Comparison of ENCODE assay signal across 21 cellular contexts in the genomic region with DNA sequence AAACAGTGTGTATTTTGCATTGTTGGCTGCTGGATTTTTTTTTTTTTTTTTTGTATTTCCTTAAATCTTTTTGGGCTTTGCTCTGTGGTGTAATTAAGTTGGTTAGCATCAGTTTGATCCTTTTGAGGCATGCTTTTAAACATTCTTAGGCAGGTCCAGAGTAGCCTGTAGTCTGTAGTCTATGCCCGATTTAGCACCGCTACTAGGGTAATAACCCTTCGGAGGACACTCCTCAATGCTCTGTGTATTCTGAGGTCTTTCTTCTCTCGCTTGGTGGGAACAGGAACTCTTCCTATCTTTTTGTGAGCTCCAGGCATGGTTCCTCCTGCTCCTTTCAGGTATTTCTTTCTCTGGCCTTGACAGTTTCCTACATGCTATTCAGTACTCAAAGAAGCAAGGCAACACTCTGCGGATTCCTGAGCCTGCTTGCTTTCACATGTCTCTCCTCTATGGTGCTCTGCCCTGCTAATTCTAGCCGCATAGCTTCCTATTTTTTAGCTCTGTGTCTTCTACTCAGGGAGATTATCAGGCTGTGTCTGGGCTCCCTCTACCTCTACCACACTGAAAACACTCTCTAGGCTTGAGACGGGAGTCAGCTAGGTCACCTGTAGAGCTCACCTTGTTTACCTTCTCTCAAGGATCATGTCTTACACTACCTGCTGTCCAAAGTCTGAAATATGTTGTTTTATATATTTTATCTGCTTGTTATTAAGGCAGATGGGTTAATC.
DNase-seq lines count a peak whose midpoint lies in the region; ATAC-seq and TF ChIP-seq lines count a peak whose summit lies in the region.
"Had no signal": no experiment of that assay in that cellular context is flagged by ENCODE, and none has a peak within 500 bp of the region (broad histone marks: within the 10 kb centered on the region; RNA-seq: fewer than 3 reads in every experiment).

No MANE protein-coding gene starts in this region.

- no peak overlapping the region for H2AK5ac ChIP-seq in mesendoderm (ENCODE audit: low read length)

- H3K36me3 ChIP-seq in heart left ventricle (no peaks in the 10 kb centered on the region), mesendoderm (ENCODE audit: control insufficient read depth, insufficient read depth, low read length) (no peaks in the 10 kb centered on the region)

- no peaks in the 10 kb centered on the region for H3K79me1 ChIP-seq in mesendoderm (ENCODE audit: low read length)

- TF ChIP-seq POLR2A in heart left ventricle (IDR thresholded peaks at IDR 0.05): no peak

- no peak overlapping the region for H2BK15ac ChIP-seq in mesendoderm (replicated peaks; ENCODE audit: low read depth)

- H3K4me1 ChIP-seq in heart left ventricle: peaks cover 0 to 27% (median 10%) of the 10 kb centered on the region in 12 donors
- no peaks in the 10 kb centered on the region for H3K4me1 ChIP-seq in mesendoderm (ENCODE audit: control insufficient read depth, low read depth, low read length)

- H3K9me3 ChIP-seq in heart left ventricle: no peaks in the 10 kb centered on the region

- no peak overlapping the region for H4K5ac ChIP-seq in mesendoderm (ENCODE audit: low read length)

- H3K27ac ChIP-seq in VCaP (no peak overlapping the region), heart left ventricle (peak overlapping the region in 8 of 12 donors; percentile 53 to 85 (median 59)), mesendoderm (ENCODE audit: low read depth, low read length) (no peak overlapping the region)
- H3K27ac ChIP-seq: dorsolateral prefrontal cortex had no signal

- H2BK120ac ChIP-seq in mesendoderm (ENCODE audit: low read depth, low read length): no peak overlapping the region

- peak; percentile 23 for DNase-seq in DMS153 (lab: John Stamatoyannopoulos, UW)
- no peak for DNase-seq in heart left ventricle
- DNase-seq in mesendoderm: peak; percentile 23
- no peak for DNase-seq in epidermal melanocyte (ENCODE audit: insufficient read length, low spot score)
- no peak for DNase-seq in NCI-H2171 treated with DMSO at 0.1 percent for 48 hours (lab: John Stamatoyannopoulos, UW)
- DNase-seq: activated CD8-positive, alpha-beta T cell treated with anti-CD3 and anti-CD28 coated beads for 36 hours; aorta; CD8-positive, alpha-beta T cell; DMS 273 treated with DMSO at 0.1 percent for 48 hours; dorsolateral prefrontal cortex; glutamatergic neuron; NCI-H1930; NCI-H2227 treated with DMSO at 0.1 percent for 48 hours; NCI-H69; nucleus accumbens; trophoblast cell had no signal

- H3K23ac ChIP-seq in mesendoderm (ENCODE audit: low read length): no peak overlapping the region

- intact Hi-C loops in heart left ventricle (cut with DNase I): loop anchor here in 6 of 10 donors (5.0 to 10.0 kb wide), 10 partner anchors 44 to 1339 kb away; a partner anchor contains a TSS

- ATAC-seq in heart left ventricle: peak; percentile 55 to 82 (median 72)
- ATAC-seq in GM18861 (IDR thresholded peaks at IDR 0.05; ENCODE audit: unreplicated experiment): no peak
- no peak for ATAC-seq in GM18519 (IDR thresholded peaks at IDR 0.05; ENCODE audit: low FRiP score, unreplicated experiment)
- ATAC-seq: activated CD4-positive, CD25-positive, alpha-beta regulatory T cell treated with anti-CD3 and anti-CD28 coated beads, Interleukin-2, amount 50 U/mL, for 24 hours; activated CD8-positive, alpha-beta T cell treated with anti-CD3 and anti-CD28 coated beads for 36 hours; CD8-positive, alpha-beta T cell had no signal

- H3K4me3 ChIP-seq in heart left ventricle (no peak overlapping the region), mesendoderm (ENCODE audit: low read length) (no peak overlapping the region)
- H3K4me3 ChIP-seq: dorsolateral prefrontal cortex, skin epidermis had no signal

- H3K4me2 ChIP-seq in mesendoderm (ENCODE audit: low read length): no peak overlapping the region

- H3K27me3 ChIP-seq in heart left ventricle: no peaks in the 10 kb centered on the region
- no peaks in the 10 kb centered on the region for H3K27me3 ChIP-seq in mesendoderm (ENCODE audit: insufficient read depth, low read length, poor library complexity)
- H3K27me3 ChIP-seq: dorsolateral prefrontal cortex had no signal

- H3K79me2 ChIP-seq in mesendoderm (ENCODE audit: control insufficient read depth, insufficient read depth, low read length): no peaks in the 10 kb centered on the region

- no peak overlapping the region for H2BK5ac ChIP-seq in mesendoderm (ENCODE audit: low read length)

- no peak overlapping the region for H3K9ac ChIP-seq in mesendoderm (ENCODE audit: low read length)

- H4K8ac ChIP-seq in mesendoderm (ENCODE audit: low read depth, low read length): no peak overlapping the region

- 42 to 61% (median 51%) methylated on average over 7 of the region's 7 CpGs for WGBS in heart left ventricle, 4 donors
- no CpG with 5 or more reads among the region's 7 CpGs for WGBS in mesendoderm (ENCODE audit: extremely low coverage, insufficient coverage, low lambda C conversion rate)

- no peak overlapping the region for H3K4ac ChIP-seq in mesendoderm (ENCODE audit: low read depth, low read length)

- peak overlapping the region; percentile 17 for H3K56ac ChIP-seq in mesendoderm (ENCODE audit: low read length)

- H3K18ac ChIP-seq in mesendoderm (ENCODE audit: low read length): peak overlapping the region; percentile 47

- TF ChIP-seq CTCF in VCaP (conservative IDR thresholded peaks at IDR 0.05) (peak; percentile 37), heart left ventricle (IDR thresholded peaks at IDR 0.05) (peak in 4 of 12 donors; percentile 6 to 26 (median 9))

Comparison
In these comparisons a context has a peak if more than half of its experiments do, and no peak if none do; other contexts are left out.
1. DNase-seq: peak in DMS153 (single experiment) and mesendoderm (single experiment); none in heart left ventricle (0 of 5), epidermal melanocyte (single experiment) and NCI-H2171 treated with DMSO at 0.1 percent for 48 hours (single experiment).
2. H3K27ac ChIP-seq: peak in heart left ventricle (8 of 12); none in VCaP (single experiment) and mesendoderm (single experiment).
3. ATAC-seq: peak in heart left ventricle (4 of 4); none in GM18861 (single experiment) and GM18519 (single experiment).